13 cellular contexts compared by ENCODE assay signal in genomic region chr7:101128040-101128834, GRCh38. TPM values are rescaled to one million over a fixed set of nuclear protein-coding genes. Genes with fewer than 3 reads are reported as not detected.
A peak's percentile ranks its signal among the peaks of the same experiment; 100 is the strongest.
DNase-seq lines count a peak whose midpoint lies in the region; ATAC-seq, FAIRE-seq and TF ChIP-seq lines count a peak whose summit lies in the region.
"Had no signal": no experiment of that assay in that cellular context is flagged by ENCODE, and none has a peak within 500 bp of the region (broad histone marks: within the 10 kb centered on the region; RNA-seq: fewer than 3 reads in every experiment).

No MANE protein-coding gene starts in this region.

- H3K79me2 ChIP-seq in keratinocyte (ENCODE audit: control insufficient read depth, insufficient read depth, low read length), result peaks cover 17% of the 10 kb centered on the region

- H3K9me1 ChIP-seq in keratinocyte (ENCODE audit: control insufficient read depth, extremely low read depth, insufficient read depth, low read length), result peaks cover 2% of the 10 kb centered on the region

- peak overlapping the region; percentile 93 for H3K4me2 ChIP-seq in keratinocyte (ENCODE audit: control insufficient read depth, extremely low read depth, insufficient read depth, low read depth, low read length)

- H4K20me1 ChIP-seq in keratinocyte (ENCODE audit: control insufficient read depth, extremely low read depth, insufficient read depth, low read length), result peaks cover 5% of the 10 kb centered on the region

- in situ Hi-C loops in astrocyte of the cerebellum (cut with HindIII; ENCODE audit: low sequenced_read_pairs), result no loop called here

- TF ChIP-seq POLR2A in uterus (IDR thresholded peaks at IDR 0.05), result no peak

- intact Hi-C loops in heart right ventricle (cut with DNase I) (loop anchor here in 1 of 10 donors (5.0 kb wide), 1 partner anchor 41 kb away; the partner anchor contains the start of gene TRIM56), left cardiac atrium (cut with DNase I) (no loop called here), aorta (cut with DNase I) (no loop called here), uterus (cut with DNase I; ENCODE audit: low total_unique reads) (no loop called here)

- no peak for TF ChIP-seq CTCF in heart right ventricle (IDR thresholded peaks at IDR 0.05)
- no peak for TF ChIP-seq CTCF in astrocyte of the cerebellum (IDR thresholded peaks at IDR 0.05; ENCODE audit: low read depth, low read length, missing control alignments)
- TF ChIP-seq CTCF in keratinocyte (optimal IDR thresholded peaks at IDR 0.05 in 1 of 3, IDR thresholded peaks at IDR 0.05 in 1 of 3, conservative IDR thresholded peaks at IDR 0.05 in 1 of 3; ENCODE audit: extremely low read depth in 1 of 3, insufficient read depth in 2 of 3, low read length in 3 of 3), result no peak
- TF ChIP-seq CTCF in uterus (IDR thresholded peaks at IDR 0.05), result no peak

- H3K9me3 ChIP-seq in heart right ventricle (no peaks in the 10 kb centered on the region), keratinocyte (ENCODE audit: control insufficient read depth, low read depth, low read length) (no peaks in the 10 kb centered on the region), aorta (ENCODE audit: control insufficient read depth, low read length) (no peaks in the 10 kb centered on the region), uterus (no peaks in the 10 kb centered on the region)
- H3K9me3 ChIP-seq: adrenal gland had no signal

- peak overlapping the region; percentile 83 for H3K9ac ChIP-seq in keratinocyte (ENCODE audit: control insufficient read depth, extremely low read depth, insufficient read depth, low read length)

- H3K27ac ChIP-seq in heart right ventricle (peak overlapping the region in 2 of 10 donors; percentile 59 to 75), keratinocyte (ENCODE audit: control insufficient read depth, insufficient read depth, low read length) (peak overlapping the region; percentile 88), aorta (ENCODE audit: low read depth in 1 of 2, low read length in 2 of 2) (peak overlapping the region in 1 of 2 donors; percentile 6), uterus (no peak overlapping the region)

- dilution Hi-C loops in keratinocyte (cut with MboI; ENCODE audit: extremely low pct_ligation_motif_present, low sequenced_read_pairs), result no loop called here

- H3K27me3 ChIP-seq in heart right ventricle (peaks cover 0 to 18% (median 0%) of the 10 kb centered on the region in 7 donors), keratinocyte (ENCODE audit: control insufficient read depth, extremely low read depth, insufficient read depth, low read length) (no peaks in the 10 kb centered on the region), aorta (ENCODE audit: control insufficient read depth in 1 of 2, insufficient read depth in 2 of 2, low read length in 1 of 2) (no peaks in the 10 kb centered on the region), uterus (no peaks in the 10 kb centered on the region)
- H3K27me3 ChIP-seq: adrenal gland had no signal

- 87 to 88% methylated on average over 14 of the region's 14 CpGs for WGBS in heart right ventricle, 2 donors
- WGBS in aorta, 2 donors, result 32 to 47% methylated on average over 14 of the region's 14 CpGs

- FAIRE-seq in keratinocyte (lab: Jason Lieb, UNC), result no peak
- FAIRE-seq: urothelium cell line had no signal

- ATAC-seq in heart right ventricle, result no peak
- ATAC-seq in left cardiac atrium, result no peak
- ATAC-seq in aorta (ENCODE audit: low FRiP score), result no peak

- H3K4me1 ChIP-seq in heart right ventricle (peaks cover 10 to 58% (median 37%) of the 10 kb centered on the region in 9 donors), keratinocyte (ENCODE audit: control insufficient read depth, extremely low read depth, insufficient read depth, low read length) (peaks cover 37% of the 10 kb centered on the region), aorta (ENCODE audit: control insufficient read depth in 1 of 2, insufficient read depth in 2 of 2, low read length in 2 of 2) (no peaks in the 10 kb centered on the region), uterus (peaks cover 0 to 23% of the 10 kb centered on the region in 2 donors)

- H3K4me3 ChIP-seq in heart right ventricle (peak overlapping the region in 6 of 10 donors; percentile 9 to 49 (median 41)), astrocyte of the cerebellum (ENCODE audit: low read depth, low read length) (peak overlapping the region; percentile 61), keratinocyte (ENCODE audit: control insufficient read depth in 2 of 3, extremely low read depth in 1 of 3, insufficient read depth in 2 of 3, low read depth in 1 of 3, low read length in 3 of 3) (peak overlapping the region; percentile 45 to 86 (median 78)), aorta (ENCODE audit: low read length in 2 of 2) (peak overlapping the region; percentile 40 to 62), uterus (no peak overlapping the region)

- H2AFZ ChIP-seq in keratinocyte (ENCODE audit: control insufficient read depth, low read length), result no peak overlapping the region

- DNase-seq in heart right ventricle (no peak), left cardiac atrium (no peak), astrocyte of the cerebellum (ENCODE audit: low read depth) (no peak), keratinocyte (ENCODE audit: low read depth, low spot score) (no peak), aorta (no peak), uterus (no peak), HuH-7.5 (ENCODE audit: low spot score) (no peak), GF-D8 (lab: John Stamatoyannopoulos, UW) (no peak)
- DNase-seq: adrenal gland, NCI-H1105, NCI-H748 treated with DMSO at 0.1 percent for 48 hours had no signal

- H3K36me3 ChIP-seq in heart right ventricle (peaks cover 0 to 22% (median 0%) of the 10 kb centered on the region in 9 donors), keratinocyte (ENCODE audit: control insufficient read depth in 2 of 2, extremely low read depth in 1 of 2, insufficient read depth in 2 of 2, low read length in 2 of 2) (peaks cover 19 to 33% of the 10 kb centered on the region in 2 experiments), aorta (ENCODE audit: control insufficient read depth in 1 of 2, insufficient read depth in 2 of 2, low read length in 1 of 2) (peaks cover 0 to 6% of the 10 kb centered on the region in 2 donors), uterus (no peaks in the 10 kb centered on the region)
- H3K36me3 ChIP-seq: adrenal gland had no signal

RNA-seq across cellular contexts. Expression of gene SERPINE1, which starts 1.3 kb away (rescaled TPM):
- total RNA-seq in heart right ventricle (10 to 100 TPM in 3 of 10 donors, 1 to 10 TPM in 7; 1.2 to 67.8 (median 4.6) TPM), left cardiac atrium (10 to 100 TPM in 1 of 2 donors, 1 to 10 TPM in 1; 2.4 to 41.6 TPM), aorta (100 to 1,000 TPM in 1 of 2 donors, 10 to 100 TPM in 1; 57.1 to 693 TPM), uterus (10 to 100 TPM in 1 of 4 donors, 1 to 10 TPM in 2, under 1 TPM in 1; 0.51 to 10.6 (median 5.5) TPM)
- polyA plus RNA-seq in heart right ventricle (100 to 1,000 TPM in 1 of 2 donors, 1 to 10 TPM in 1; 2.1 to 269 TPM), keratinocyte (522 to 820 TPM (median 808 TPM) in 3 replicates), aorta (100 to 1,000 TPM in 1 of 2 donors, 10 to 100 TPM in 1; 71.5 to 137 TPM)
- 34.7 TPM for polyA plus RNA-seq in keratinocyte (2011; ENCODE audit: low read depth)
- polyA plus RNA-seq in keratinocyte (2011; cell fraction: cytosol; rRNA removed), result 285 and 359 TPM in 2 replicates
- 835 and 1,052 TPM in 2 replicates for polyA plus RNA-seq in keratinocyte (2011; cell fraction: nucleus; rRNA removed)
- polyA plus RNA-seq in keratinocyte (2012; ENCODE audit: low replicate concordance), result 93.7 and 469 TPM in 2 replicates
- 678 to 1,056 TPM (median 837 TPM) in 3 replicates for polyA minus RNA-seq in keratinocyte
- polyA minus RNA-seq in keratinocyte (2011; cell fraction: cytosol; rRNA and poly(A)+ RNA removed), result 628 TPM
- 723 and 866 TPM in 2 replicates for polyA minus RNA-seq in keratinocyte (2011; cell fraction: nucleus; rRNA and poly(A)+ RNA removed)

RNA-seq across cellular contexts. Expression of gene AP1S1, which starts 26.0 kb away (rescaled TPM):
- total RNA-seq in heart right ventricle, result 10 to 100 TPM in 7 of 10 donors, 1 to 10 TPM in 3; 7.8 to 15.2 (median 11.2) TPM
- 10 to 100 TPM; 16.1 to 33.1 TPM for polyA plus RNA-seq in heart right ventricle
- 10 to 100 TPM; 14.9 to 18.9 TPM for total RNA-seq in left cardiac atrium
- polyA plus RNA-seq in keratinocyte, result 279 to 310 TPM (median 289 TPM) in 3 replicates
- polyA plus RNA-seq in keratinocyte (2011; ENCODE audit: low read depth), result 177 TPM
- polyA plus RNA-seq in keratinocyte (2011; cell fraction: cytosol; rRNA removed), result 272 and 352 TPM in 2 replicates
- 191 and 237 TPM in 2 replicates for polyA plus RNA-seq in keratinocyte (2011; cell fraction: nucleus; rRNA removed)
- 194 and 251 TPM in 2 replicates for polyA plus RNA-seq in keratinocyte (2012; ENCODE audit: low replicate concordance)
- 89.4 to 186 TPM (median 148 TPM) in 3 replicates for polyA minus RNA-seq in keratinocyte
- polyA minus RNA-seq in keratinocyte (2011; cell fraction: cytosol; rRNA and poly(A)+ RNA removed), result 164 TPM
- polyA minus RNA-seq in keratinocyte (2011; cell fraction: nucleus; rRNA and poly(A)+ RNA removed), result 32.7 and 46.5 TPM in 2 replicates
- 10 to 100 TPM; 21.3 to 26.9 TPM for total RNA-seq in aorta
- polyA plus RNA-seq in aorta, result 10 to 100 TPM; 16.8 to 51.2 TPM
- 10 to 100 TPM in 3 of 4 donors, 1 to 10 TPM in 1; 9.2 to 59.6 (median 30.2) TPM for total RNA-seq in uterus

RNA-seq across cellular contexts. Expression of gene VGF, which starts 37.1 kb away (rescaled TPM):
- total RNA-seq in heart right ventricle (not detected), left cardiac atrium (not detected), aorta (not detected), uterus (under 1 TPM in 1 of 4 donors, not detected in 3; 0.14 TPM)
- polyA plus RNA-seq in heart right ventricle (under 1 TPM in 1 of 2 donors, not detected in 1; 0.17 TPM), keratinocyte (0.04 to 0.06 TPM in 2 of 3 replicates, not detected in the other), aorta (not detected)
- polyA plus RNA-seq in keratinocyte (2011; ENCODE audit: low read depth), result 0.16 TPM
- 0.12 TPM in 1 of 2 replicates, not detected in the other for polyA plus RNA-seq in keratinocyte (2011; cell fraction: cytosol; rRNA removed)
- 0.13 TPM in 1 of 2 replicates, not detected in the other for polyA plus RNA-seq in keratinocyte (2011; cell fraction: nucleus; rRNA removed)
- 0.15 and 0.55 TPM in 2 replicates for polyA plus RNA-seq in keratinocyte (2012; ENCODE audit: low replicate concordance)
- not detected in 3 replicates for polyA minus RNA-seq in keratinocyte
- polyA minus RNA-seq in keratinocyte (2011; cell fraction: cytosol; rRNA and poly(A)+ RNA removed), result not detected
- polyA minus RNA-seq in keratinocyte (2011; cell fraction: nucleus; rRNA and poly(A)+ RNA removed), result not detected in 2 replicates
- total RNA-seq: left lobe of liver had no signal

RNA-seq across cellular contexts. Expression of gene TRIM56, which starts 43.0 kb away (rescaled TPM):
- 10 to 100 TPM; 12.8 to 28.4 (median 16.7) TPM for total RNA-seq in heart right ventricle
- 10 to 100 TPM in 1 of 2 donors, 1 to 10 TPM in 1; 5.8 to 12.9 TPM for polyA plus RNA-seq in heart right ventricle
- 10 to 100 TPM; 20.7 to 22.4 TPM for total RNA-seq in left cardiac atrium
- polyA plus RNA-seq in keratinocyte, result 3.0 to 3.9 TPM (median 3.6 TPM) in 3 replicates
- polyA plus RNA-seq in keratinocyte (2011; ENCODE audit: low read depth), result 3.5 TPM
- 1.9 and 2.2 TPM in 2 replicates for polyA plus RNA-seq in keratinocyte (2011; cell fraction: cytosol; rRNA removed)
- 10.0 and 14.9 TPM in 2 replicates for polyA plus RNA-seq in keratinocyte (2011; cell fraction: nucleus; rRNA removed)
- polyA plus RNA-seq in keratinocyte (2012; ENCODE audit: low replicate concordance), result 6.4 and 13.0 TPM in 2 replicates
- polyA minus RNA-seq in keratinocyte, result 3.2 to 11.9 TPM (median 7.8 TPM) in 3 replicates
- 8.6 TPM for polyA minus RNA-seq in keratinocyte (2011; cell fraction: cytosol; rRNA and poly(A)+ RNA removed)
- polyA minus RNA-seq in keratinocyte (2011; cell fraction: nucleus; rRNA and poly(A)+ RNA removed), result 6.0 and 10.9 TPM in 2 replicates
- 10 to 100 TPM; 56.6 to 58.3 TPM for total RNA-seq in aorta
- 10 to 100 TPM in 1 of 2 donors, 1 to 10 TPM in 1; 9.4 to 16.9 TPM for polyA plus RNA-seq in aorta
- 10 to 100 TPM in 3 of 4 donors, 1 to 10 TPM in 1; 9.7 to 73.0 (median 26.3) TPM for total RNA-seq in uterus

RNA-seq across cellular contexts. Expression of gene NAT16, which starts 51.9 kb away (rescaled TPM):
- total RNA-seq in heart right ventricle (not detected), left cardiac atrium (not detected), aorta (not detected), uterus (not detected)
- polyA plus RNA-seq in heart right ventricle (not detected), keratinocyte (not detected in 3 replicates), aorta (not detected)
- not detected for polyA plus RNA-seq in keratinocyte (2011; ENCODE audit: low read depth)
- not detected in 2 replicates for polyA plus RNA-seq in keratinocyte (2011; cell fraction: cytosol; rRNA removed)
- not detected in 2 replicates for polyA plus RNA-seq in keratinocyte (2011; cell fraction: nucleus; rRNA removed)
- not detected in 2 replicates for polyA plus RNA-seq in keratinocyte (2012; ENCODE audit: low replicate concordance)
- polyA minus RNA-seq in keratinocyte, result not detected in 3 replicates
- polyA minus RNA-seq in keratinocyte (2011; cell fraction: cytosol; rRNA and poly(A)+ RNA removed), result not detected
- polyA minus RNA-seq in keratinocyte (2011; cell fraction: nucleus; rRNA and poly(A)+ RNA removed), result not detected in 2 replicates
- total RNA-seq: left lobe of liver had no signal
- polyA plus RNA-seq: adrenal gland had no signal

Comparison
In these comparisons a context has a peak if more than half of its experiments do, and no peak if none do; other contexts are left out.
1. H3K4me3 ChIP-seq: peak in heart right ventricle (6 of 10), astrocyte of the cerebellum (single experiment), keratinocyte (3 of 3) and aorta (2 of 2); none in uterus (0 of 2).